ENCODE assay signal across 11 cellular contexts in genomic region chr3:7285502-7285901, GRCh38.
A peak's percentile ranks its signal among the peaks of the same experiment; 100 is the strongest.
DNase-seq lines count a peak whose midpoint lies in the region; ATAC-seq and TF ChIP-seq lines count a peak whose summit lies in the region.
"Had no signal": no experiment of that assay in that cellular context is flagged by ENCODE, and none has a peak within 500 bp of the region (broad histone marks: within the 10 kb centered on the region; RNA-seq: fewer than 3 reads in every experiment).

No MANE protein-coding gene starts in this region.

- no peaks in the 10 kb centered on the region for H3K9me2 ChIP-seq in SK-N-SH

- CTCF ChIA-PET in SK-N-SH (lab: Yijun Ruan, JAX) = interaction anchor here (0.6 to 1.0 kb wide), 2 partner anchors 111 to 826 kb away, joined by 3 to 4 read pairs; no protein-coding TSS in a partner anchor

- H3K27ac Mint-ChIP-seq in chondrocyte (ENCODE audit: unreplicated experiment) = no peak overlapping the region
- H3K27ac Mint-ChIP-seq in osteocyte (ENCODE audit: unreplicated experiment) = no peak overlapping the region
- H3K27ac Mint-ChIP-seq in HFFc6 = no peak overlapping the region

- H3K4me1 ChIP-seq in SK-N-SH (ENCODE audit: control insufficient read depth in 1 of 2, insufficient read depth in 2 of 2, low read depth in 1 of 2, low read length in 1 of 2) = no peaks in the 10 kb centered on the region
- H3K4me1 ChIP-seq: colonic mucosa had no signal

- POLR2A ChIA-PET in SK-N-SH (lab: Yijun Ruan, JAX) = no interaction called here

- no peaks in the 10 kb centered on the region for H3K27me3 ChIP-seq in SK-N-SH (ENCODE audit: insufficient read depth)
- H3K27me3 ChIP-seq: colonic mucosa had no signal

- no peak overlapping the region for H3K9ac ChIP-seq in SK-N-SH

- TF ChIP-seq RAD21 in SK-N-SH (IDR thresholded peaks at IDR 0.05; ENCODE audit: low read length) = peak; percentile 63

- H3K4me3 Mint-ChIP-seq in chondrocyte (ENCODE audit: unreplicated experiment) = no peak overlapping the region
- H3K4me3 Mint-ChIP-seq in osteocyte (ENCODE audit: unreplicated experiment) = no peak overlapping the region
- H3K4me3 Mint-ChIP-seq in HFFc6 = no peak overlapping the region

- in situ Hi-C loops in KBM-7 (cut with MboI; ENCODE audit: low pct_unique_long_range_greater_than_20kb, low sequenced_read_pairs) = no loop called here

- 26% methylated on average over 3 of the region's 3 CpGs for WGBS in SK-N-SH (ENCODE audit: low lambda C conversion rate)

- H2AFZ ChIP-seq in SK-N-SH (ENCODE audit: low read depth) = no peak overlapping the region

- no peak overlapping the region for H3K27ac ChIP-seq in SK-N-SH (ENCODE audit: low read depth in 2 of 2, low read length in 1 of 2)
- H3K27ac ChIP-seq: colonic mucosa had no signal

- H3K36me3 Mint-ChIP-seq in chondrocyte (ENCODE audit: low read depth) (no peaks in the 10 kb centered on the region), osteocyte (ENCODE audit: unreplicated experiment) (no peaks in the 10 kb centered on the region), HFFc6 (ENCODE audit: low read depth) (no peaks in the 10 kb centered on the region)

- no peak overlapping the region for H3K4me3 ChIP-seq in SK-N-SH (ENCODE audit: low read depth in 2 of 2, low read length in 1 of 2)
- H3K4me3 ChIP-seq: colonic mucosa had no signal

- TF ChIP-seq CTCF in SK-N-SH (IDR thresholded peaks at IDR 0.05) (no peak), chondrocyte (IDR thresholded peaks at IDR 0.05) (peak; percentile 67), osteocyte (IDR thresholded peaks at IDR 0.05) (peak; percentile 23), HFFc6 (IDR thresholded peaks at IDR 0.05) (no peak)

- ATAC-seq in SK-N-SH treated with all-trans-retinoic acid at 6 μM for 48 hours (no peak), GM18511 (IDR thresholded peaks at IDR 0.05; ENCODE audit: unreplicated experiment) (no peak)

- H3K4me2 ChIP-seq in SK-N-SH = no peak overlapping the region

- peaks cover 3% of the 10 kb centered on the region for H3K27me3 Mint-ChIP-seq in chondrocyte (ENCODE audit: low read depth)
- H3K27me3 Mint-ChIP-seq in osteocyte (ENCODE audit: unreplicated experiment) = no peaks in the 10 kb centered on the region
- H3K27me3 Mint-ChIP-seq in HFFc6 (ENCODE audit: insufficient read depth) = no peaks in the 10 kb centered on the region

- DNase-seq in SK-N-SH (no peak), KBM-7 (peak; percentile 41), chondrocyte (ENCODE audit: low spot score) (no peak), osteocyte (ENCODE audit: extremely low spot score, unreplicated experiment) (no peak), HFFc6 (no peak), 8988T (no peak)
- DNase-seq: activated CD4-positive, alpha-beta T cell treated with anti-CD3 and anti-CD28 coated beads for 1 hour; colonic mucosa; RPMI8226 had no signal

- no peaks in the 10 kb centered on the region for H3F3A ChIP-seq in SK-N-SH (replicated peaks; ENCODE audit: insufficient read depth)

- H3K4me1 Mint-ChIP-seq in chondrocyte (ENCODE audit: low read depth) (no peaks in the 10 kb centered on the region), osteocyte (ENCODE audit: unreplicated experiment) (no peaks in the 10 kb centered on the region), HFFc6 (ENCODE audit: low read depth) (no peaks in the 10 kb centered on the region)

- H3K9me3 ChIP-seq in SK-N-SH = no peaks in the 10 kb centered on the region
- H3K9me3 ChIP-seq: colonic mucosa had no signal

- H3K36me3 ChIP-seq in SK-N-SH (replicated peaks in 1 of 2; ENCODE audit: control insufficient read depth in 1 of 2, insufficient read depth in 2 of 2, low read length in 1 of 2) = no peaks in the 10 kb centered on the region
- H3K36me3 ChIP-seq: colonic mucosa had no signal

- no peaks in the 10 kb centered on the region for H3K79me2 ChIP-seq in SK-N-SH (ENCODE audit: insufficient read depth)

- no peaks in the 10 kb centered on the region for H3K9me3 Mint-ChIP-seq in chondrocyte (ENCODE audit: low read depth)
- H3K9me3 Mint-ChIP-seq in osteocyte (ENCODE audit: unreplicated experiment) = peaks cover 11% of the 10 kb centered on the region
- peaks cover 42% of the 10 kb centered on the region for H3K9me3 Mint-ChIP-seq in HFFc6

- no peak for TF ChIP-seq EP300 in SK-N-SH (IDR thresholded peaks at IDR 0.05; ENCODE audit: borderline replicate concordance in 1 of 2, low read depth in 1 of 2, low read length in 1 of 2)

- no peaks in the 10 kb centered on the region for H4K20me1 ChIP-seq in SK-N-SH (ENCODE audit: insufficient read depth)

TF ChIP-seq in SK-N-SH, 30 proteins besides CTCF, POLR2A, EP300 and RAD21:
- peak; percentile 8; the same call in 1 of the 2 replicates for TF ChIP-seq SMC3 (IDR thresholded peaks at IDR 0.05; ENCODE audit: low read depth, low read length)
- TF ChIP-seq FOSL2 (IDR thresholded peaks at IDR 0.05; ENCODE audit: borderline replicate concordance, low read depth) = no peak
TF ChIP-seq in SK-N-SH: peak in this region for 1.

TF ChIP-seq in SK-N-SH treated with all-trans-retinoic acid at 6 μM for 48 hours, 23 proteins besides CTCF, POLR2A, EP300 and RAD21:
- TF ChIP-seq CSRNP3 (CRISPR knock-in tag; IDR thresholded peaks at IDR 0.05) (no peak), CSDC2 (CRISPR knock-in tag; IDR thresholded peaks at IDR 0.05) (no peak), SNAI2 (CRISPR knock-in tag; IDR thresholded peaks at IDR 0.05) (no peak)

Comparison
In these comparisons a context has a peak if more than half of its experiments do, and no peak if none do; other contexts are left out.
1. CTCF ChIP-seq: peak in chondrocyte (single experiment) and osteocyte (single experiment); none in SK-N-SH (single experiment) and HFFc6 (single experiment).